13 cellular contexts compared by ENCODE assay signal in genomic region chr14:21063479-21063878, GRCh38. TPM values are rescaled to one million over a fixed set of nuclear protein-coding genes. Genes with fewer than 3 reads are reported as not detected.
A peak's percentile ranks its signal among the peaks of the same experiment; 100 is the strongest.
DNase-seq lines count a peak whose midpoint lies in the region; ATAC-seq and TF ChIP-seq lines count a peak whose summit lies in the region.
"Had no signal": no experiment of that assay in that cellular context is flagged by ENCODE, and none has a peak within 500 bp of the region (broad histone marks: within the 10 kb centered on the region; RNA-seq: fewer than 3 reads in every experiment).

No MANE protein-coding gene starts in this region.

- no peak overlapping the region for H3K27ac ChIP-seq in RWPE2 (ENCODE audit: poor library complexity, severe bottlenecking)
- H3K27ac ChIP-seq in gastroesophageal sphincter: no peak overlapping the region

- 22 to 53% methylated on average over 3 of the region's 3 CpGs for WGBS in gastroesophageal sphincter (ENCODE audit: low coverage in 1 of 2), 2 donors

- DNase-seq in ELR (ENCODE audit: low read depth): peak; percentile 75
- DNase-seq in RWPE2 (ENCODE audit: low spot score): no peak
- DNase-seq in renal cortical epithelial cell (ENCODE audit: low read depth): peak; percentile 81
- DNase-seq in stimulated activated naive CD4-positive, alpha-beta T cell (lab: John Stamatoyannopoulos, UW): no peak
- DNase-seq: activated naive CD8-positive, alpha-beta T cell treated with anti-CD3 and anti-CD28 coated beads for 36 hours; effector memory CD4-positive, alpha-beta T cell; Karpas-422; naive thymus-derived CD8-positive, alpha-beta T cell had no signal

- TF ChIP-seq POLR2A in gastroesophageal sphincter (IDR thresholded peaks at IDR 0.05): no peak

- H3K36me3 ChIP-seq in RWPE2 (ENCODE audit: low read depth): no peaks in the 10 kb centered on the region
- no peaks in the 10 kb centered on the region for H3K36me3 ChIP-seq in gastroesophageal sphincter

- no peaks in the 10 kb centered on the region for H3K9me3 ChIP-seq in RWPE2 (ENCODE audit: severe bottlenecking)
- H3K9me3 ChIP-seq in gastroesophageal sphincter: no peaks in the 10 kb centered on the region

- TF ChIP-seq CTCF in RWPE2 (IDR thresholded peaks at IDR 0.05; ENCODE audit: poor library complexity, severe bottlenecking) (no peak), gastroesophageal sphincter (IDR thresholded peaks at IDR 0.05) (no peak)

- H3K4me3 ChIP-seq in RWPE2 (ENCODE audit: severe bottlenecking) (no peak overlapping the region), gastroesophageal sphincter (no peak overlapping the region)

- H3K4me1 ChIP-seq in RWPE2 (ENCODE audit: insufficient read depth, poor library complexity, severe bottlenecking) (no peaks in the 10 kb centered on the region), gastroesophageal sphincter (peaks cover 0 to 9% (median 2%) of the 10 kb centered on the region in 3 donors)

- ATAC-seq in RWPE2 (ENCODE audit: low read depth): peak; percentile 37; the same call in 1 of the 3 replicates
- peak; percentile 68 for ATAC-seq in gastroesophageal sphincter
- no peak for ATAC-seq in GM18861 (IDR thresholded peaks at IDR 0.05; ENCODE audit: unreplicated experiment)
- ATAC-seq in HG03045 (IDR thresholded peaks at IDR 0.05; ENCODE audit: unreplicated experiment): no peak
- ATAC-seq in GM21367 (IDR thresholded peaks at IDR 0.05; ENCODE audit: unreplicated experiment): no peak
- ATAC-seq: naive thymus-derived CD8-positive, alpha-beta T cell; Panc1 had no signal

- H3K27me3 ChIP-seq in RWPE2 (ENCODE audit: insufficient read depth, poor library complexity, severe bottlenecking): no peaks in the 10 kb centered on the region
- no peaks in the 10 kb centered on the region for H3K27me3 ChIP-seq in gastroesophageal sphincter

- no peak for TF ChIP-seq EP300 in gastroesophageal sphincter (IDR thresholded peaks at IDR 0.05)

RNA-seq across cellular contexts. Expression of gene RNASE8, which starts 5.9 kb away (rescaled TPM):
- total RNA-seq in gastroesophageal sphincter (not detected), renal cortical epithelial cell (not detected in 2 replicates)
- total RNA-seq: activated naive CD8-positive, alpha-beta T cell treated with anti-CD3 and anti-CD28 coated beads for 36 hours; naive thymus-derived CD8-positive, alpha-beta T cell had no signal

RNA-seq across cellular contexts. Expression of gene ARHGEF40, which starts 6.6 kb away (rescaled TPM):
- total RNA-seq in gastroesophageal sphincter (10 to 100 TPM; 18.6 to 37.6 (median 26.8) TPM), renal cortical epithelial cell (42.0 and 64.4 TPM in 2 replicates)

RNA-seq across cellular contexts. Expression of gene RNASE7, which starts 21.3 kb away (rescaled TPM):
- total RNA-seq in gastroesophageal sphincter (under 1 TPM in 1 of 4 donors, not detected in 3; 0.23 TPM), renal cortical epithelial cell (not detected in 2 replicates)
- total RNA-seq: activated naive CD8-positive, alpha-beta T cell treated with anti-CD3 and anti-CD28 coated beads for 36 hours; naive thymus-derived CD8-positive, alpha-beta T cell had no signal

RNA-seq across cellular contexts. Expression of gene RNASE13, which starts 28.9 kb away (rescaled TPM):
- total RNA-seq in gastroesophageal sphincter: not detected
- not detected in 2 replicates for total RNA-seq in renal cortical epithelial cell
- total RNA-seq: activated naive CD8-positive, alpha-beta T cell treated with anti-CD3 and anti-CD28 coated beads for 36 hours; naive thymus-derived CD8-positive, alpha-beta T cell had no signal

RNA-seq across cellular contexts. Expression of gene TPPP2, which starts 33.5 kb away (rescaled TPM):
- not detected for total RNA-seq in gastroesophageal sphincter
- total RNA-seq in renal cortical epithelial cell: not detected in 2 replicates
- total RNA-seq: activated naive CD8-positive, alpha-beta T cell treated with anti-CD3 and anti-CD28 coated beads for 36 hours; naive thymus-derived CD8-positive, alpha-beta T cell had no signal

Comparison
In these comparisons a context has a peak if more than half of its experiments do, and no peak if none do; other contexts are left out.
1. DNase-seq: peak in ELR (single experiment) and renal cortical epithelial cell (single experiment); none in RWPE2 (single experiment) and stimulated activated naive CD4-positive, alpha-beta T cell (0 of 6).
2. ATAC-seq: peak in RWPE2 (single experiment) and gastroesophageal sphincter (single experiment); none in GM18861 (single experiment), HG03045 (single experiment) and GM21367 (single experiment).